Comparison of ENCODE assay signal across 1 cellular context in the genomic region with DNA sequence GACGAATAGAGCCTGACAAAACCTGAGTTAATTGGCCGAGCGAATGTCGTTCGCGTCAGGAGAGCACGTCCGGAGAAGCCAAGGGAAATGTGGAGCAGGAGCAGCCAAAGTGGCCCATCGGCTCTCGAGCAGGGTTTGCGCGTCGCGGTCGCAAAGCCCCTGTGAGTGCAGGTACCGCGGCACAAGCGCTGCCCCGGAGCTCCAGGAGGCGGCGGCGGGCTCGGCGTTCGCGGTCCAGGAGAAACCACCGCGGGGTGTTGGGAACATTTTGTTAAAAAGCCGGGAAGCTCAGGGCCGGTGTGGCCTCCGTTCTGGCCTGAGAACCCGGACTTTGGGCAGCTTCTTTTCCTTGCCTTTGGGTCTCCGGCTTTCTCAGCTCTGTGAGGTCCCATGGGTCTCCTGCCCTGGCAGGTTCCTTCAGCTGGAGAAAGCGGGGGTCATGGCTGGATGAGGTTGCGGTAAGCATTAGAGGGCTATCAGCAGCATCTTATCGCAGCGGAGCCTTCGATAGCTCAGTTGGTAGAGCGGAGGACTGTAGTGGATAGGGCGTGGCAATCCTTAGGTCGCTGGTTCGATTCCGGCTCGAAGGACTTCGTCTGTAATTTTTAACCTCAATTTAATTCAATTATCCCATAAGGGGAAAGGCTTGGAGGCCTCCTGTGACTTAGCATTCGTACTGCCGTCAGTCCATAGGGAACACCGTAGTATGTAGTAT.
TF ChIP-seq lines count a peak whose summit lies in the region.

No MANE protein-coding gene starts in this region.

TF ChIP-seq in HepG2, 621 proteins besides CTCF, POLR2A, EP300 and RAD21 (continued from another document and continues in another):
- TF ChIP-seq DRAP1 (CRISPR knock-in tag; IDR thresholded peaks at IDR 0.05) (peak; percentile 42; the same call in 1 of the 2 replicates), ZMYM4 (CRISPR knock-in tag; IDR thresholded peaks at IDR 0.05) (peak; percentile 71), MEIS2 (CRISPR knock-in tag; IDR thresholded peaks at IDR 0.05) (peak; percentile 57; the same call in 1 of the 2 replicates), ZNF274 (CRISPR knock-in tag; IDR thresholded peaks at IDR 0.05) (peak; percentile 98), NFAT5 (CRISPR knock-in tag; IDR thresholded peaks at IDR 0.05) (peak; percentile 59; the same call in 1 of the 2 replicates), SMAD9 (CRISPR knock-in tag; IDR thresholded peaks at IDR 0.05) (0 out of 2 replicates have a peak, but pooled peaks have one; percentile 44), ZNF24 (IDR thresholded peaks at IDR 0.05) (peak; percentile 100), REXO4 (CRISPR knock-in tag; IDR thresholded peaks at IDR 0.05; ENCODE audit: borderline replicate concordance) (no peak), PITX1 (CRISPR knock-in tag; IDR thresholded peaks at IDR 0.05) (peak; percentile 25; the same call in 1 of the 2 replicates), FOSL2 (CRISPR knock-in tag; IDR thresholded peaks at IDR 0.05) (peak; percentile 10; the same call in 1 of the 2 replicates), ZNF263 (CRISPR knock-in tag; IDR thresholded peaks at IDR 0.05) (peak; percentile 47; the same call in 1 of the 2 replicates), ZNF350 (CRISPR knock-in tag; IDR thresholded peaks at IDR 0.05; ENCODE audit: borderline replicate concordance, low read depth) (peak; percentile 90; the same call in 1 of the 2 replicates), PHF20 (CRISPR knock-in tag; IDR thresholded peaks at IDR 0.05) (no peak; the same call in none of the 2 replicates), HNF4G (IDR thresholded peaks at IDR 0.05; ENCODE audit: borderline replicate concordance, low read depth, low read length) (0 out of 2 replicates have a peak, but pooled peaks have one; percentile 6), HNF4G (CRISPR knock-in tag; IDR thresholded peaks at IDR 0.05; ENCODE audit: borderline replicate concordance, low read depth) (peak; percentile 27; the same call in 1 of the 2 replicates), ZNF800 (CRISPR knock-in tag; IDR thresholded peaks at IDR 0.05) (peak; percentile 96), MIXL1 (CRISPR knock-in tag; IDR thresholded peaks at IDR 0.05) (peak; percentile 79; the same call in 1 of the 2 replicates), TRAFD1 (CRISPR knock-in tag; IDR thresholded peaks at IDR 0.05; ENCODE audit: borderline replicate concordance) (0 out of 2 replicates have a peak, but pooled peaks have one; percentile 92), ZNF605 (CRISPR knock-in tag; IDR thresholded peaks at IDR 0.05) (peak; percentile 10; the same call in 1 of the 2 replicates), ZNF44 (CRISPR knock-in tag; IDR thresholded peaks at IDR 0.05) (peak; percentile 90), RFXANK (CRISPR knock-in tag; IDR thresholded peaks at IDR 0.05) (peak; percentile 34; the same call in 1 of the 2 replicates), ZNF747 (CRISPR knock-in tag; IDR thresholded peaks at IDR 0.05; ENCODE audit: borderline replicate concordance) (peak; percentile 92), ZNF746 (CRISPR knock-in tag; IDR thresholded peaks at IDR 0.05) (no peak; the same call in 1 of the 2 replicates), ARNTL (CRISPR knock-in tag; IDR thresholded peaks at IDR 0.05) (no peak; the same call in none of the 2 replicates), ZNF740 (CRISPR knock-in tag; IDR thresholded peaks at IDR 0.05) (no peak), GATA4 (IDR thresholded peaks at IDR 0.05; ENCODE audit: borderline replicate concordance, low read depth) (peak; percentile 46; the same call in 1 of the 2 replicates), TEAD3 (CRISPR knock-in tag; optimal IDR thresholded peaks at IDR 0.05; ENCODE audit: borderline replicate concordance) (peak; percentile 56), ARID4A (CRISPR knock-in tag; IDR thresholded peaks at IDR 0.05; ENCODE audit: borderline replicate concordance) (peak; percentile 55; the same call in 1 of the 2 replicates), ISL2 (CRISPR knock-in tag; IDR thresholded peaks at IDR 0.05) (peak; percentile 35), MIER3 (CRISPR knock-in tag; IDR thresholded peaks at IDR 0.05; ENCODE audit: borderline replicate concordance) (peak; percentile 75), ZFP82 (CRISPR knock-in tag; IDR thresholded peaks at IDR 0.05; ENCODE audit: borderline replicate concordance) (peak; percentile 89; the same call in 1 of the 2 replicates), ZBTB38 (CRISPR knock-in tag; IDR thresholded peaks at IDR 0.05) (peak; percentile 82; the same call in 1 of the 2 replicates), CREM (IDR thresholded peaks at IDR 0.05) (0 out of 2 replicates have a peak, but pooled peaks have one; percentile 29), CREM (CRISPR knock-in tag; IDR thresholded peaks at IDR 0.05) (no peak), NPAS2 (CRISPR knock-in tag; IDR thresholded peaks at IDR 0.05; ENCODE audit: borderline replicate concordance) (no peak), POLR2G (IDR thresholded peaks at IDR 0.05; ENCODE audit: low read depth, low read length) (peak; percentile 89), PHF5A (CRISPR knock-in tag; IDR thresholded peaks at IDR 0.05; ENCODE audit: low read depth, unreplicated experiment) (peak; percentile 58)
- TF ChIP-seq, protein P1, sequence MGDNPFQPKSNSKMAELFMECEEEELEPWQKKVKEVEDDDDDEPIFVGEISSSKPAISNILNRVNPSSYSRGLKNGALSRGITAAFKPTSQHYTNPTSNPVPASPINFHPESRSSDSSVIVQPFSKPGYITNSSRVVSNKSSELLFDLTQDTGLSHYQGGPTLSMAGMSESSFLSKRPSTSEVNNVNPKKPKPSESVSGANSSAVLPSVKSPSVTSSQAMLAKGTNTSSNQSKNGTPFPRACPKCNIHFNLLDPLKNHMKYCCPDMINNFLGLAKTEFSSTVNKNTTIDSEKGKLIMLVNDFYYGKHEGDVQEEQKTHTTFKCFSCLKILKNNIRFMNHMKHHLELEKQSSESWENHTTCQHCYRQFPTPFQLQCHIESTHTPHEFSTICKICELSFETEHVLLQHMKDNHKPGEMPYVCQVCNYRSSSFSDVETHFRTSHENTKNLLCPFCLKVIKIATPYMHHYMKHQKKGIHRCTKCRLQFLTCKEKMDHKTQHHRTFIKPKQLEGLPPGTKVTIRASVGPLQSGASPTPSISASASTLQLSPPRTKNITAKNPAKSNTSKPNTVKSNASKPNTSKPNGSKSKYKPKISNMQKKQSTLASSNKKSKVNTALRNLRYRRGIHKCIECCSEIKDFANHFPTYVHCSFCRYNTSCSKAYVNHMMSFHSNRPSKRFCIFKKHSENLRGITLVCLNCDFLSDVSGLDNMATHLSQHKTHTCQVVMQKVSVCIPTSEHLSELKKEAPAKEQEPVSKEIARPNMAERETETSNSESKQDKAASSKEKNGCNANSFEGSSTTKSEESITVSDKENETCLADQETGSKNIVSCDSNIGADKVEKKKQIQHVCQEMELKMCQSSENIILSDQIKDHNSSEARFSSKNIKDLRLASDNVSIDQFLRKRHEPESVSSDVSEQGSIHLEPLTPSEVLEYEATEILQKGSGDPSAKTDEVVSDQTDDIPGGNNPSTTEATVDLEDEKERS (CRISPR knock-in tag; IDR thresholded peaks at IDR 0.05), result peak; percentile 65
- TF ChIP-seq, protein P2, sequence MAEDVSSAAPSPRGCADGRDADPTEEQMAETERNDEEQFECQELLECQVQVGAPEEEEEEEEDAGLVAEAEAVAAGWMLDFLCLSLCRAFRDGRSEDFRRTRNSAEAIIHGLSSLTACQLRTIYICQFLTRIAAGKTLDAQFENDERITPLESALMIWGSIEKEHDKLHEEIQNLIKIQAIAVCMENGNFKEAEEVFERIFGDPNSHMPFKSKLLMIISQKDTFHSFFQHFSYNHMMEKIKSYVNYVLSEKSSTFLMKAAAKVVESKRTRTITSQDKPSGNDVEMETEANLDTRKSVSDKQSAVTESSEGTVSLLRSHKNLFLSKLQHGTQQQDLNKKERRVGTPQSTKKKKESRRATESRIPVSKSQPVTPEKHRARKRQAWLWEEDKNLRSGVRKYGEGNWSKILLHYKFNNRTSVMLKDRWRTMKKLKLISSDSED (CRISPR knock-in tag; IDR thresholded peaks at IDR 0.05), result no peak
